In genomic region chr10:96496281-96496925, GRCh38 we compare ENCODE assay signal across 12 cellular contexts. TPM values are rescaled to one million over a fixed set of nuclear protein-coding genes. Genes with fewer than 3 reads are reported as not detected.
DNase-seq lines count a peak whose midpoint lies in the region; ATAC-seq, FAIRE-seq and TF ChIP-seq lines count a peak whose summit lies in the region.
"Had no signal": no experiment of that assay in that cellular context is flagged by ENCODE, and none has a peak within 500 bp of the region (broad histone marks: within the 10 kb centered on the region; RNA-seq: fewer than 3 reads in every experiment).

No MANE protein-coding gene starts in this region.

- TF ChIP-seq CTCF in endothelial cell of umbilical vein (IDR thresholded peaks at IDR 0.05; ENCODE audit: extremely low read depth in 1 of 2, insufficient read depth in 1 of 2, low read depth in 1 of 2, low read length in 2 of 2) (no peak), mucosa of descending colon (IDR thresholded peaks at IDR 0.05) (no peak), uterus (IDR thresholded peaks at IDR 0.05) (no peak)

- FAIRE-seq in endothelial cell of umbilical vein (lab: Jason Lieb, UNC): no peak

- peak; percentile 60 for DNase-seq in H7
- peak; percentile 4 for DNase-seq in NCI-H146 treated with DMSO at 0.1 percent for 48 hours (lab: John Stamatoyannopoulos, UW; ENCODE audit: unreplicated experiment)
- peak; percentile 30 for DNase-seq in endothelial cell of umbilical vein (ENCODE audit: low read depth, low spot score)
- DNase-seq in mucosa of descending colon: peak in 1 of 3 donors; percentile 46
- no peak for DNase-seq in uterus
- no peak for DNase-seq in NCI-H187 treated with DMSO at 0.1 percent for 48 hours (lab: John Stamatoyannopoulos, UW)
- no peak for DNase-seq in NCI-H1436 (lab: John Stamatoyannopoulos, UW)
- DNase-seq: lower lobe of right lung, NCI-H526, T-helper 1 cell had no signal

- H4K20me1 ChIP-seq in endothelial cell of umbilical vein (replicated peaks; ENCODE audit: control insufficient read depth, extremely low read depth, insufficient read depth, low read length): no peaks in the 10 kb centered on the region

- BruUV-seq in endothelial cell of umbilical vein (replicated peaks; lab: Mats Ljungman, UMichigan): no TSS peak

- no peaks in the 10 kb centered on the region for H3K9me1 ChIP-seq in endothelial cell of umbilical vein (replicated peaks; ENCODE audit: control insufficient read depth, extremely low read depth, insufficient read depth, low read length)

- POLR2A ChIA-PET in endothelial cell of umbilical vein (lab: Charles Lee): no interaction called here

- H3K36me3 ChIP-seq in H7 (replicated peaks; ENCODE audit: control insufficient read depth, insufficient read depth, low read length) (no peaks in the 10 kb centered on the region), endothelial cell of umbilical vein (ENCODE audit: control insufficient read depth in 2 of 2, extremely low read depth in 1 of 2, insufficient read depth in 2 of 2, low read length in 2 of 2) (no peaks in the 10 kb centered on the region), mucosa of descending colon (ENCODE audit: low read depth) (no peaks in the 10 kb centered on the region), uterus (no peaks in the 10 kb centered on the region)
- H3K36me3 ChIP-seq: lower lobe of right lung, thyroid gland had no signal

- no peak overlapping the region for H2AFZ ChIP-seq in endothelial cell of umbilical vein (ENCODE audit: low read depth, low read length)

- ATAC-seq in mucosa of descending colon: peak; percentile 34
- ATAC-seq in HG03159 (IDR thresholded peaks at IDR 0.05; ENCODE audit: unreplicated experiment): no peak

- H3K4me2 ChIP-seq in endothelial cell of umbilical vein (ENCODE audit: insufficient read depth, low read length): no peak overlapping the region

- CTCF ChIA-PET in endothelial cell of umbilical vein (lab: Charles Lee): interaction anchor here (1.1 to 3.3 kb wide), 3 partner anchors 14 to 126 kb away, joined by 3 to 19 read pairs (median 7); partner anchors contain the start of gene TLL2

- H3K27me3 ChIP-seq in H7 (ENCODE audit: control insufficient read depth, insufficient read depth, low read length): no peaks in the 10 kb centered on the region
- H3K27me3 ChIP-seq in endothelial cell of umbilical vein (ENCODE audit: control insufficient read depth in 2 of 2, insufficient read depth in 2 of 2, low read length in 2 of 2): no peaks in the 10 kb centered on the region
- H3K27me3 ChIP-seq in uterus: no peaks in the 10 kb centered on the region
- H3K27me3 ChIP-seq: thyroid gland had no signal

- no peak overlapping the region for H3K4me3 ChIP-seq in H7 (ENCODE audit: insufficient read depth, low read depth, low read length)
- H3K4me3 ChIP-seq in endothelial cell of umbilical vein (replicated peaks in 1 of 3; ENCODE audit: insufficient read depth in 1 of 3, low read depth in 1 of 3, low read length in 3 of 3): no peak overlapping the region
- no peak overlapping the region for H3K4me3 ChIP-seq in mucosa of descending colon
- no peak overlapping the region for H3K4me3 ChIP-seq in uterus
- H3K4me3 ChIP-seq: lower lobe of right lung, thyroid gland had no signal

- dilution Hi-C loops in endothelial cell of umbilical vein (cut with MboI; ENCODE audit: extremely low pct_ligation_motif_present, low sequenced_read_pairs): no loop called here

- H3K27ac ChIP-seq in endothelial cell of umbilical vein (ENCODE audit: insufficient read depth, low read depth, low read length) (no peak overlapping the region), uterus (no peak overlapping the region)
- H3K27ac ChIP-seq: lower lobe of right lung, thyroid gland had no signal

- intact Hi-C loops in endothelial cell of umbilical vein (cut with micrococcal nuclease) (no loop called here), mucosa of descending colon (cut with DNase I, micrococcal nuclease) (no loop called here), uterus (cut with DNase I; ENCODE audit: low total_unique reads) (no loop called here)

- no peak overlapping the region for H3K9ac ChIP-seq in endothelial cell of umbilical vein (replicated peaks; ENCODE audit: extremely low read depth, insufficient read depth, low read length)

- H3K79me2 ChIP-seq in endothelial cell of umbilical vein (ENCODE audit: control insufficient read depth, insufficient read depth, low read length): no peaks in the 10 kb centered on the region

- H3K4me1 ChIP-seq in endothelial cell of umbilical vein (ENCODE audit: control insufficient read depth, extremely low read depth, insufficient read depth, low read length): no peaks in the 10 kb centered on the region
- H3K4me1 ChIP-seq in mucosa of descending colon (ENCODE audit: low read depth): no peaks in the 10 kb centered on the region
- H3K4me1 ChIP-seq in uterus: no peaks in the 10 kb centered on the region
- H3K4me1 ChIP-seq: lower lobe of right lung, thyroid gland had no signal

- no peak for TF ChIP-seq POLR2A in endothelial cell of umbilical vein (IDR thresholded peaks at IDR 0.05; ENCODE audit: low read depth, low read length)
- TF ChIP-seq POLR2A in uterus (IDR thresholded peaks at IDR 0.05): no peak

- H3K9me3 ChIP-seq in endothelial cell of umbilical vein (replicated peaks; ENCODE audit: control insufficient read depth, insufficient read depth, low read length): no peaks in the 10 kb centered on the region
- H3K9me3 ChIP-seq in mucosa of descending colon: no peaks in the 10 kb centered on the region
- H3K9me3 ChIP-seq in uterus: no peaks in the 10 kb centered on the region
- H3K9me3 ChIP-seq: lower lobe of right lung, thyroid gland had no signal

TF ChIP-seq in endothelial cell of umbilical vein, 7 proteins besides CTCF, POLR2A, EP300 and RAD21:
- no peak for TF ChIP-seq FOS (IDR thresholded peaks at IDR 0.05; ENCODE audit: borderline replicate concordance, insufficient read depth, low read length)
- no peak for TF ChIP-seq GATA2 (IDR thresholded peaks at IDR 0.05; ENCODE audit: insufficient read depth, insufficient read length, low read depth, low read length)
- TF ChIP-seq MAX (IDR thresholded peaks at IDR 0.05; ENCODE audit: insufficient read depth, insufficient read length): no peak
- no peak for TF ChIP-seq MYC (IDR thresholded peaks at IDR 0.05; ENCODE audit: low read depth, low read length)
- no peak for TF ChIP-seq EZH2 (IDR thresholded peaks at IDR 0.05; ENCODE audit: borderline replicate concordance, low read depth, low read length, severe bottlenecking)
- no peak for TF ChIP-seq POLR2AphosphoS5 (IDR thresholded peaks at IDR 0.05; ENCODE audit: insufficient read depth, low read depth, low read length)
- TF ChIP-seq JUN (IDR thresholded peaks at IDR 0.05; ENCODE audit: borderline replicate concordance, insufficient read depth, insufficient read length, low read depth): no peak

RNA-seq across cellular contexts. Expression of gene TLL2, which starts 17.3 kb away (rescaled TPM):
- total RNA-seq in H7 (2014; rRNA removed; shearing (Covaris generic)): 2.5 and 5.0 TPM in 2 replicates
- 0.05 and 0.20 TPM in 2 replicates for total RNA-seq in endothelial cell of umbilical vein
- polyA plus RNA-seq in endothelial cell of umbilical vein: 0.03 and 0.10 TPM in 2 replicates
- 0.01 and 0.03 TPM in 2 replicates for polyA plus RNA-seq in endothelial cell of umbilical vein (2011; cell fraction: cytosol; rRNA removed)
- polyA plus RNA-seq in endothelial cell of umbilical vein (2011; cell fraction: nucleus; rRNA removed): 0.06 TPM in 1 of 2 replicates, not detected in the other
- 0.03 and 0.05 TPM in 2 replicates for polyA plus RNA-seq in endothelial cell of umbilical vein (2012)
- polyA minus RNA-seq in endothelial cell of umbilical vein: 0.13 and 0.32 TPM in 2 replicates
- not detected for polyA minus RNA-seq in endothelial cell of umbilical vein (2011; cell fraction: cytosol; rRNA and poly(A)+ RNA removed)
- 0.48 TPM in 1 of 2 replicates, not detected in the other for polyA minus RNA-seq in endothelial cell of umbilical vein (2011; cell fraction: nucleus; rRNA and poly(A)+ RNA removed)
- under 1 TPM; 0.17 to 0.70 (median 0.65) TPM for total RNA-seq in mucosa of descending colon
- 1 to 10 TPM in 1 of 4 donors, under 1 TPM in 1, not detected in 2; 0.67 to 1.1 TPM for total RNA-seq in uterus
- total RNA-seq: lower lobe of right lung had no signal

Comparison
In these comparisons a context has a peak if more than half of its experiments do, and no peak if none do; other contexts are left out.
1. DNase-seq: peak in H7 (single experiment), NCI-H146 treated with DMSO at 0.1 percent for 48 hours (single experiment) and endothelial cell of umbilical vein (single experiment); none in uterus (0 of 2), NCI-H187 treated with DMSO at 0.1 percent for 48 hours (single experiment) and NCI-H1436 (single experiment).